Comparison of ENCODE assay signal across 8 cellular contexts in genomic region chr6:32177788-32178546, GRCh38. TPM values are rescaled to one million over a fixed set of nuclear protein-coding genes. Genes with fewer than 3 reads are reported as not detected.
A peak's percentile ranks its signal among the peaks of the same experiment; 100 is the strongest.
DNase-seq lines count a peak whose midpoint lies in the region; ATAC-seq, FAIRE-seq and TF ChIP-seq lines count a peak whose summit lies in the region.

Gene RNF5 (plus strand): TSS chr6:32178405. CDS start chr6:32178512, 107 bp downstream.

- intact Hi-C loops in Right ventricle myocardium superior (cut with DNase I) (no loop called here), pancreas (cut with DNase I) (no loop called here)

- peak within 1 kb of the TSS; percentile 96 for H3K4me3 Mint-ChIP-seq in activated naive CD8-positive, alpha-beta T cell treated with anti-CD3 and anti-CD28 coated beads, Interleukin-2, amount 50 U/mL, for 24 hours

- TF ChIP-seq POLR2A in GM10847 (IDR thresholded peaks at IDR 0.05; ENCODE audit: extremely low read depth, insufficient read length) (peak; percentile 1), tibial nerve (IDR thresholded peaks at IDR 0.05) (peak; percentile 45 to 66)

- H3K9me3 Mint-ChIP-seq in activated naive CD8-positive, alpha-beta T cell treated with anti-CD3 and anti-CD28 coated beads, Interleukin-2, amount 50 U/mL, for 24 hours: no peaks in the 10 kb centered on the region

- H3K4me3 ChIP-seq in pancreas (peak within 1 kb of the TSS; percentile 28 to 88 (median 48)), tibial nerve (peak within 1 kb of the TSS; percentile 54 to 88 (median 71))

- FAIRE-seq in pancreas (lab: Jason Lieb, UNC): peak; percentile 97

- peak; percentile 48 to 86 for TF ChIP-seq EP300 in tibial nerve (IDR thresholded peaks at IDR 0.05)

- H3K9me3 ChIP-seq in pancreas (no peaks in the 10 kb centered on the region), tibial nerve (no peaks in the 10 kb centered on the region)

- H3K27me3 ChIP-seq in pancreas (no peaks in the 10 kb centered on the region), tibial nerve (no peaks in the 10 kb centered on the region)

- peak within 1 kb of the TSS; percentile 93 for H3K27ac Mint-ChIP-seq in activated naive CD8-positive, alpha-beta T cell treated with anti-CD3 and anti-CD28 coated beads, Interleukin-2, amount 50 U/mL, for 24 hours

- peaks cover 78% of the 10 kb centered on the region for H3K4me1 Mint-ChIP-seq in activated naive CD8-positive, alpha-beta T cell treated with anti-CD3 and anti-CD28 coated beads, Interleukin-2, amount 50 U/mL, for 24 hours

- H3K36me3 ChIP-seq in pancreas (no peaks in the 10 kb centered on the region), tibial nerve (peaks cover 0 to 34% (median 8%) of the 10 kb centered on the region in 3 donors)

- WGBS in pancreas, 2 donors: 0% methylated on average over 33 of the region's 33 CpGs
- WGBS in tibial nerve, 2 donors: 0 to 1% methylated on average over 33 of the region's 33 CpGs

- no peak for TF ChIP-seq CTCF in pancreas (IDR thresholded peaks at IDR 0.05)
- TF ChIP-seq CTCF in tibial nerve (IDR thresholded peaks at IDR 0.05): no peak

- no peaks in the 10 kb centered on the region for H3K27me3 Mint-ChIP-seq in activated naive CD8-positive, alpha-beta T cell treated with anti-CD3 and anti-CD28 coated beads, Interleukin-2, amount 50 U/mL, for 24 hours

- peaks cover 29% of the 10 kb centered on the region for H3K36me3 Mint-ChIP-seq in activated naive CD8-positive, alpha-beta T cell treated with anti-CD3 and anti-CD28 coated beads, Interleukin-2, amount 50 U/mL, for 24 hours (ENCODE audit: low read depth)

- DNase-seq in NCI-H1417 (lab: John Stamatoyannopoulos, UW) (peak; percentile 98 to 100 (median 98)), SW480 (ENCODE audit: low spot score) (peak; percentile 99), Right ventricle myocardium superior (peak; percentile 95), pancreas (peak; percentile 86 to 98 (median 95)), tibial nerve (ENCODE audit: low spot score in 2 of 2) (peak; percentile 95 to 99)
- peak; percentile 89 for DNase-seq in activated naive CD8-positive, alpha-beta T cell treated with anti-CD3 and anti-CD28 coated beads, Interleukin-2, amount 50 U/mL, for 24 hours

- ATAC-seq in HG02759 (IDR thresholded peaks at IDR 0.05; ENCODE audit: unreplicated experiment) (peak; percentile 75), Right ventricle myocardium superior (ENCODE audit: poor library complexity) (peak; percentile 85), pancreas (peak; percentile 79 to 88 (median 82))
- ATAC-seq in activated naive CD8-positive, alpha-beta T cell treated with anti-CD3 and anti-CD28 coated beads, Interleukin-2, amount 50 U/mL, for 24 hours: peak; percentile 90

- H3K4me1 ChIP-seq in pancreas (peaks cover 20 to 31% (median 24%) of the 10 kb centered on the region in 3 donors), tibial nerve (peaks cover 0 to 79% (median 32%) of the 10 kb centered on the region in 4 donors)

- H3K27ac ChIP-seq in pancreas (peak within 1 kb of the TSS; percentile 86 to 96 (median 90)), tibial nerve (peak within 1 kb of the TSS; percentile 91 to 100 (median 95))

RNA-seq across cellular contexts. Expression of gene RNF5, which starts in this region (rescaled TPM):
- total RNA-seq in Right ventricle myocardium superior: 94.6 TPM
- total RNA-seq in pancreas: 10 to 100 TPM; 16.1 to 28.5 (median 23.2) TPM
- polyA plus RNA-seq in pancreas: 10 to 100 TPM; 29.0 to 41.4 TPM
- 100 to 1,000 TPM in 2 of 4 donors, 10 to 100 TPM in 2; 74.5 to 117 (median 107) TPM for total RNA-seq in tibial nerve

Comparison
In these comparisons a context has a peak if more than half of its experiments do, and no peak if none do; other contexts are left out.
1. Peak in every context shown above with its lines: DNase-seq, ATAC-seq, H3K4me3 ChIP-seq and H3K27ac ChIP-seq.